Comparison of ENCODE assay signal across 19 cellular contexts in the genomic region with DNA sequence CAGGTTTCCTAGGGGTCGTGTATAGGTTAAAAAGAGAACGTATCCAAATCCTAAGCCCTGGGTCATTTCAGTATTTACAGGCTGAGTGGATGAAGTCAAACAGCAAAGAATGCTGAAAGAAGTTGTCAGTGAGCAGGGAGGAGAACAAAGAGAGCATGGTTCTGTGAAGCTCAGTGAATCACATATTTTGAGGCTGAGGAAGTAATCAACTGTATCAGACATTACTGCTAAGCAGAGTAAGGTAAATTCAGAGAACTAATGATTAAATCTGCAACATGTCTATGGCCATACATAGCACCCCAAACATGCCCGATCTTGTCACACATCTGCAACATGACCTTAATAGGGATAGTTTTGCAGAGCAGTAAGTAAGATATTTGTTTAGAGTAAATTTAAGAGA.
"Had no signal": no experiment of that assay in that cellular context is flagged by ENCODE, and none has a peak within 500 bp of the region (broad histone marks: within the 10 kb centered on the region; RNA-seq: fewer than 3 reads in every experiment).

No MANE protein-coding gene starts in this region.

- H3K27me3 ChIP-seq: brain microvascular endothelial cell, right atrium auricular region, spleen, testis, vagina had no signal

- H3K4me1 ChIP-seq: right atrium auricular region, spleen, testis, vagina had no signal

- H3K9me3 ChIP-seq: right atrium auricular region, spleen, testis, vagina had no signal

- H3K4me3 ChIP-seq: right atrium auricular region, spleen, testis, vagina had no signal

- DNase-seq: activated CD4-positive, alpha-beta T cell treated with anti-CD3 and anti-CD28 coated beads for 1 hour; activated CD4-positive, alpha-beta T cell treated with anti-CD3 and anti-CD28 coated beads, Interleukin-2, amount 50 U/mL, for 1 hour; activated CD8-positive, alpha-beta T cell treated with anti-CD3 and anti-CD28 coated beads, Interleukin-2, amount 10 ng/mL, durations not matched to agents 7 days and 5 days; activated gamma-delta T cell treated with Interleukin-2 at 50 U/mL for 16 hours; aorta; brain microvascular endothelial cell; effector memory CD8-positive, alpha-beta T cell; kidney glomerular epithelial cell; spleen; stimulated activated CD4-positive, alpha-beta T cell treated with anti-CD3 and anti-CD28 coated beads, Interleukin-4, amount 100 ng/mL, for 1 hour; stimulated activated naive CD4-positive, alpha-beta T cell; T-cell; testis; trophoblast cell; WERI-Rb-1 had no signal

- H3K36me3 ChIP-seq: brain microvascular endothelial cell, right atrium auricular region, spleen, vagina, WERI-Rb-1 had no signal

- ATAC-seq: activated CD8-positive, alpha-beta T cell treated with anti-CD3 and anti-CD28 coated beads, Interleukin-2, amount 10 ng/mL, durations not matched to agents 7 days and 5 days; effector memory CD8-positive, alpha-beta T cell; T-cell had no signal

- H3K27ac ChIP-seq: brain microvascular endothelial cell, right atrium auricular region, spleen, testis, vagina, WERI-Rb-1 had no signal

- FAIRE-seq: colon, endothelial cell of umbilical vein had no signal
